1 cellular context compared by ENCODE assay signal in the genomic region with DNA sequence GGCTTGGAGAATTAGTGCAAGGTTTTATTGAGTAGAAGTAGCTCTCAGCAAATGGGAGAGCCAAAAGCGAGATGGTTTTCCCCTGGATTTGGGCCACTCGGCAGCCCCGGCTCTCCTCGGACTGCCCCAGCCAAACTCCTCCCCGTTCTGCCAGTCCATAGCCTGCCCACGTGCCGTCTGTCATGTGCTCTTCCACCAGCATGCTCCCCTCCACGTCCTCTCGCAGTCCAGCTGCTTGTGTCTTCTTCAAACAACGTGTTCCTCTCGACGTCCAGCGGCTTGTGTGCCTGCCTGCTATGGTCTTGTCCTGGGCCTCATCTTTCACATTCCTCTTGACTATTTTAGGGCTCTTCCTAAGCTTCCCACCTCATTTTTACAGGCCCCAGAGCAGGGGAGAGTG.
TF ChIP-seq lines count a peak whose summit lies in the region.

No MANE protein-coding gene starts in this region.

TF ChIP-seq in HepG2, 621 proteins besides CTCF, POLR2A, EP300 and RAD21 (continued from another document and continues in another):
- TF ChIP-seq MNT (IDR thresholded peaks at IDR 0.05): peak; percentile 46
- TF ChIP-seq NFKB2 (CRISPR knock-in tag; IDR thresholded peaks at IDR 0.05; ENCODE audit: borderline replicate concordance): peak; percentile 38; the same call in 1 of the 2 replicates
- 0 out of 2 replicates have a peak, but pooled peaks have one; percentile 18 for TF ChIP-seq ZFY (CRISPR knock-in tag; IDR thresholded peaks at IDR 0.05)
- TF ChIP-seq ZSCAN21 (CRISPR knock-in tag; IDR thresholded peaks at IDR 0.05; ENCODE audit: borderline replicate concordance): 0 out of 2 replicates have a peak, but pooled peaks have one; percentile 24
- TF ChIP-seq ZNF263 (CRISPR knock-in tag; IDR thresholded peaks at IDR 0.05): peak; percentile 34; the same call in 1 of the 2 replicates
- 0 out of 2 replicates have a peak, but pooled peaks have one; percentile 28 for TF ChIP-seq ZMAT3 (CRISPR knock-in tag; conservative IDR thresholded peaks at IDR 0.05)
- TF ChIP-seq HBP1 (CRISPR knock-in tag; IDR thresholded peaks at IDR 0.05; ENCODE audit: low read depth): 0 out of 2 replicates have a peak, but pooled peaks have one; percentile 40
- TF ChIP-seq ZNF430 (CRISPR knock-in tag; IDR thresholded peaks at IDR 0.05): 0 out of 2 replicates have a peak, but pooled peaks have one; percentile 22
- peak; percentile 76 for TF ChIP-seq USF2 (IDR thresholded peaks at IDR 0.05; ENCODE audit: low read depth, low read length)
- TF ChIP-seq USF2 (CRISPR knock-in tag; IDR thresholded peaks at IDR 0.05; ENCODE audit: borderline replicate concordance): peak; percentile 72; the same call in 1 of the 2 replicates
- 0 out of 2 replicates have a peak, but pooled peaks have one; percentile 33 for TF ChIP-seq RNF2 (conservative IDR thresholded peaks at IDR 0.05; ENCODE audit: low read depth)
- peak; percentile 69 for TF ChIP-seq SALL1 (CRISPR knock-in tag; IDR thresholded peaks at IDR 0.05)
- 0 out of 2 replicates have a peak, but pooled peaks have one; percentile 56 for TF ChIP-seq NRL (CRISPR knock-in tag; IDR thresholded peaks at IDR 0.05; ENCODE audit: borderline replicate concordance)
- TF ChIP-seq, protein P1, sequence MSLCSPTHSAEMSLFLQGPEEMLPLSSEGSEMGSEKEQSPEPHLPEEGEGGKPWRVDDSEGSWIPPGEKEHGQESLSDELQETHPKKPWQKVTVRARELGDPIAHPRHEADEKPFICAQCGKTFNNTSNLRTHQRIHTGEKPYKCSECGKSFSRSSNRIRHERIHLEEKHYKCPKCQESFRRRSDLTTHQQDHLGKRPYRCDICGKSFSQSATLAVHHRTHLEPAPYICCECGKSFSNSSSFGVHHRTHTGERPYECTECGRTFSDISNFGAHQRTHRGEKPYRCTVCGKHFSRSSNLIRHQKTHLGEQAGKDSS (CRISPR knock-in tag; IDR thresholded peaks at IDR 0.05; ENCODE audit: borderline replicate concordance, low read depth): no peak
- TF ChIP-seq, protein P2, sequence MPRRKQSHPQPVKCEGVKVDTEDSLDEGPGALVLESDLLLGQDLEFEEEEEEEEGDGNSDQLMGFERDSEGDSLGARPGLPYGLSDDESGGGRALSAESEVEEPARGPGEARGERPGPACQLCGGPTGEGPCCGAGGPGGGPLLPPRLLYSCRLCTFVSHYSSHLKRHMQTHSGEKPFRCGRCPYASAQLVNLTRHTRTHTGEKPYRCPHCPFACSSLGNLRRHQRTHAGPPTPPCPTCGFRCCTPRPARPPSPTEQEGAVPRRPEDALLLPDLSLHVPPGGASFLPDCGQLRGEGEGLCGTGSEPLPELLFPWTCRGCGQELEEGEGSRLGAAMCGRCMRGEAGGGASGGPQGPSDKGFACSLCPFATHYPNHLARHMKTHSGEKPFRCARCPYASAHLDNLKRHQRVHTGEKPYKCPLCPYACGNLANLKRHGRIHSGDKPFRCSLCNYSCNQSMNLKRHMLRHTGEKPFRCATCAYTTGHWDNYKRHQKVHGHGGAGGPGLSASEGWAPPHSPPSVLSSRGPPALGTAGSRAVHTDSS (CRISPR knock-in tag; conservative IDR thresholded peaks at IDR 0.05): no peak
- no peak for TF ChIP-seq SIN3A (IDR thresholded peaks at IDR 0.05; ENCODE audit: borderline replicate concordance, low read depth, low read length)
- 0 out of 2 replicates have a peak, but pooled peaks have one; percentile 33 for TF ChIP-seq ZNF878 (CRISPR knock-in tag; IDR thresholded peaks at IDR 0.05)
- no peak for TF ChIP-seq FOXO1 (CRISPR knock-in tag; IDR thresholded peaks at IDR 0.05)
- TF ChIP-seq TFE3 (CRISPR knock-in tag; IDR thresholded peaks at IDR 0.05): peak; percentile 79
- TF ChIP-seq MYC (CRISPR knock-in tag; IDR thresholded peaks at IDR 0.05; ENCODE audit: borderline replicate concordance): peak; percentile 53; the same call in 1 of the 2 replicates
- no peak for TF ChIP-seq SIX1 (CRISPR knock-in tag; IDR thresholded peaks at IDR 0.05; ENCODE audit: borderline replicate concordance)
- 0 out of 2 replicates have a peak, but pooled peaks have one; percentile 21 for TF ChIP-seq ZNF296 (CRISPR knock-in tag; conservative IDR thresholded peaks at IDR 0.05)
- TF ChIP-seq ZNF605 (CRISPR knock-in tag; IDR thresholded peaks at IDR 0.05): peak; percentile 74
- TF ChIP-seq MYPOP (CRISPR knock-in tag; IDR thresholded peaks at IDR 0.05): 0 out of 2 replicates have a peak, but pooled peaks have one; percentile 30
- TF ChIP-seq, protein P3, sequence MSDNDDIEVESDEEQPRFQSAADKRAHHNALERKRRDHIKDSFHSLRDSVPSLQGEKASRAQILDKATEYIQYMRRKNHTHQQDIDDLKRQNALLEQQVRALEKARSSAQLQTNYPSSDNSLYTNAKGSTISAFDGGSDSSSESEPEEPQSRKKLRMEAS (IDR thresholded peaks at IDR 0.05): peak; percentile 93
- TF ChIP-seq PHF20 (CRISPR knock-in tag; IDR thresholded peaks at IDR 0.05): peak; percentile 29; the same call in 1 of the 2 replicates
- TF ChIP-seq FOXK1 (CRISPR knock-in tag; IDR thresholded peaks at IDR 0.05; ENCODE audit: borderline replicate concordance, low read depth): no peak
- TF ChIP-seq ZBTB7A (CRISPR knock-in tag; IDR thresholded peaks at IDR 0.05): peak; percentile 74; the same call in 1 of the 2 replicates
- 0 out of 2 replicates have a peak, but pooled peaks have one; percentile 68 for TF ChIP-seq ZNF616 (CRISPR knock-in tag; IDR thresholded peaks at IDR 0.05; ENCODE audit: low read depth)
- TF ChIP-seq ZNF687 (CRISPR knock-in tag; IDR thresholded peaks at IDR 0.05): peak; percentile 91
- TF ChIP-seq, protein P4, sequence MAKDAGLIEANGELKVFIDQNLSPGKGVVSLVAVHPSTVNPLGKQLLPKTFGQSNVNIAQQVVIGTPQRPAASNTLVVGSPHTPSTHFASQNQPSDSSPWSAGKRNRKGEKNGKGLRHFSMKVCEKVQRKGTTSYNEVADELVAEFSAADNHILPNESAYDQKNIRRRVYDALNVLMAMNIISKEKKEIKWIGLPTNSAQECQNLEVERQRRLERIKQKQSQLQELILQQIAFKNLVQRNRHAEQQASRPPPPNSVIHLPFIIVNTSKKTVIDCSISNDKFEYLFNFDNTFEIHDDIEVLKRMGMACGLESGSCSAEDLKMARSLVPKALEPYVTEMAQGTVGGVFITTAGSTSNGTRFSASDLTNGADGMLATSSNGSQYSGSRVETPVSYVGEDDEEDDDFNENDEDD (CRISPR knock-in tag; IDR thresholded peaks at IDR 0.05; ENCODE audit: borderline replicate concordance): peak; percentile 68; the same call in 1 of the 2 replicates
- no peak for TF ChIP-seq KLF12 (CRISPR knock-in tag; IDR thresholded peaks at IDR 0.05; ENCODE audit: borderline replicate concordance)
- peak; percentile 66; the same call in 1 of the 2 replicates for TF ChIP-seq KDM5B (CRISPR knock-in tag; IDR thresholded peaks at IDR 0.05; ENCODE audit: borderline replicate concordance)
- TF ChIP-seq THAP7 (CRISPR knock-in tag; IDR thresholded peaks at IDR 0.05): no peak
- TF ChIP-seq BHLHE40 (IDR thresholded peaks at IDR 0.05; ENCODE audit: low read length): peak; percentile 63
- peak; percentile 40; the same call in 1 of the 2 replicates for TF ChIP-seq HOXA3 (CRISPR knock-in tag; IDR thresholded peaks at IDR 0.05)
- TF ChIP-seq ZNF224 (CRISPR knock-in tag; IDR thresholded peaks at IDR 0.05): peak; percentile 40; the same call in 1 of the 2 replicates
- TF ChIP-seq SRY (CRISPR knock-in tag; IDR thresholded peaks at IDR 0.05): 0 out of 2 replicates have a peak, but pooled peaks have one; percentile 37
- no peak for TF ChIP-seq ZNF484 (CRISPR knock-in tag; IDR thresholded peaks at IDR 0.05; ENCODE audit: borderline replicate concordance, low read depth)
- no peak for TF ChIP-seq ZNF546 (CRISPR knock-in tag; conservative IDR thresholded peaks at IDR 0.05)
- peak; percentile 32; the same call in 1 of the 2 replicates for TF ChIP-seq MED1 (CRISPR knock-in tag; IDR thresholded peaks at IDR 0.05)
- no peak for TF ChIP-seq MIXL1 (CRISPR knock-in tag; IDR thresholded peaks at IDR 0.05)
- TF ChIP-seq NFKBIZ (CRISPR knock-in tag; IDR thresholded peaks at IDR 0.05): no peak
- TF ChIP-seq ZFX (CRISPR knock-in tag; IDR thresholded peaks at IDR 0.05; ENCODE audit: low read depth): peak; percentile 20; the same call in 1 of the 2 replicates
